1 cellular context compared by ENCODE assay signal in the genomic region with DNA sequence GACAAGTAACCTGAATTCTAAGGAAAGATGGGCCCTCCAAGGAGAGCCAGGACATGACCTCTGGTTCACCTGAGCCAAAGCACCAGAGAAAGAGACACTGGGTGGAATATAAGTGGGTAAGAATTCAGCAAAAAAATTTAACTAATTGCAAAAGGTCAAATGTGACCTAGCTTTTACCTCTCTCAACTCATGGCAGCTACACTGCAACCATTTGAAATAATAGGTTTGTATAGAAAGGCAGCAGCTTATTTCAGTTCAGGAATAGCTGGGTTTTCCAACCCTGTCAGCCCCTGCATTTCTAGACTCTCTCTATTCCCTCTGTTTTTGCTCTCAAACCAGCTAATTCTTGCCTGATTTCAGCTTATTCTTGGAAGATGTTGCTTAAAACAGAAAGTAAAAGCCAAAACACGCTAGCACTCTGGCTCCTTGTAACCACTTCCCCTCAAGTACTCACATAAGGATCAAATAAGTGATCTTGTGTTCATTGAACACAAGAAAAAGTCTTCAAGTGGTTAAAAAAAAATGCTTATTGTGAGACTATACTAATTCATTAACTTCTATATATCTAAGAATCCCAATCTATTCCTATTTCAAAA.
TF ChIP-seq lines count a peak whose summit lies in the region.

No MANE protein-coding gene starts in this region.

TF ChIP-seq in WTC11, 78 proteins besides CTCF, POLR2A, EP300 and RAD21 (continued from another document):
- TF ChIP-seq, protein P1, sequence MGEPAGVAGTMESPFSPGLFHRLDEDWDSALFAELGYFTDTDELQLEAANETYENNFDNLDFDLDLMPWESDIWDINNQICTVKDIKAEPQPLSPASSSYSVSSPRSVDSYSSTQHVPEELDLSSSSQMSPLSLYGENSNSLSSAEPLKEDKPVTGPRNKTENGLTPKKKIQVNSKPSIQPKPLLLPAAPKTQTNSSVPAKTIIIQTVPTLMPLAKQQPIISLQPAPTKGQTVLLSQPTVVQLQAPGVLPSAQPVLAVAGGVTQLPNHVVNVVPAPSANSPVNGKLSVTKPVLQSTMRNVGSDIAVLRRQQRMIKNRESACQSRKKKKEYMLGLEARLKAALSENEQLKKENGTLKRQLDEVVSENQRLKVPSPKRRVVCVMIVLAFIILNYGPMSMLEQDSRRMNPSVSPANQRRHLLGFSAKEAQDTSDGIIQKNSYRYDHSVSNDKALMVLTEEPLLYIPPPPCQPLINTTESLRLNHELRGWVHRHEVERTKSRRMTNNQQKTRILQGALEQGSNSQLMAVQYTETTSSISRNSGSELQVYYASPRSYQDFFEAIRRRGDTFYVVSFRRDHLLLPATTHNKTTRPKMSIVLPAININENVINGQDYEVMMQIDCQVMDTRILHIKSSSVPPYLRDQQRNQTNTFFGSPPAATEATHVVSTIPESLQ (CRISPR knock-in tag; IDR thresholded peaks at IDR 0.05): no peak
- no peak for TF ChIP-seq ELF4 (CRISPR knock-in tag; IDR thresholded peaks at IDR 0.05; ENCODE audit: low read depth)
- no peak for TF ChIP-seq TEAD4 (CRISPR knock-in tag; IDR thresholded peaks at IDR 0.05)
